8 cellular contexts compared by ENCODE assay signal in the genomic region with DNA sequence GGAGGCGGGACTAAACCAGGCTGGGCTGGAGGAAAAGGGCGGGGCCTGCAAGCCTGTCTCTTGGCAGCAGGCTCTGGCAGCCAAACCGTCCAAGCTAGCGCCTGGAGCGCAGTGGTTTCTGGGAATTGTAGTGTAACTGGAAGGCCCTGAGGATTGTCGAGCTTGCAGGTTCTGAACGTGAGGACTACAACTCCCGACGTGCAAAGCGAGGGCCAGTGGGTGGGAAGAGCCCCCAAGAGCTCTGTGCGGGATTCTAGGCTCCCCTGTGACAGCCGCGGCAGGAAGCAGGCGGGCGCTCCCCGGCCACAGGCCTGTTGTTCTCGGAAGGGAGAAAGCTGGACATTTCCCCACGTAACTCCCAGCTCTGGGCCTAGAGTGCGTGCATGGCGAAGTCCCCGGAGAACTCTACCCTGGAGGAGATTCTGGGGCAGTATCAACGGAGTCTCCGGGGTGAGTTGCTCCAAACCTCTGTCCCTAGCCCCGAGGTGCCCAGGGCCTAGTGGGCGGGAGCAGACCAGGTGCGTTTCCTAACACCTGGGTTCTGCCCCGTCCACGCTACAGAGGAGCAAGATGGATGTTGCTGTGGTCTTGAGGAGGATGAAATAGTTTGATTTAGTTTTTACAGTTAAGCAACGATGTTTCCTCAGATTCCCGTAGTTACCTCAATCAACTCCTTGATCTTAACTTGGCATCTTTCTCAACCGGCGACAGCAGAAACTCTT. TPM values are rescaled to one million over a fixed set of nuclear protein-coding genes. Genes with fewer than 3 reads are reported as not detected.
DNase-seq lines count a peak whose midpoint lies in the region; ATAC-seq and TF ChIP-seq lines count a peak whose summit lies in the region.

A gene (plus strand): TSS at position 251 of the 722 bp plus-strand sequence. CDS start 133 bp downstream, at position 384.

- H3K27me3 ChIP-seq in KMS-11 (ENCODE audit: insufficient read depth, low read depth), result no peaks in the 10 kb centered on the region
- no peaks in the 10 kb centered on the region for H3K27me3 ChIP-seq in Peyer's patch
- no peaks in the 10 kb centered on the region for H3K27me3 ChIP-seq in muscle layer of colon (ENCODE audit: control insufficient read depth in 1 of 2, insufficient read depth in 2 of 2, low read length in 2 of 2)

- H3K9ac ChIP-seq in KMS-11, result peak within 1 kb of the TSS; percentile 69
- H3K9ac ChIP-seq in muscle layer of colon (ENCODE audit: low read length), result peak within 1 kb of the TSS; percentile 94

- DNase-seq in DMS53 treated with DMSO at 0.1 percent for 48 hours (lab: John Stamatoyannopoulos, UW; ENCODE audit: unreplicated experiment), result peak; percentile 97
- peak; percentile 93 to 99 (median 96) for DNase-seq in Peyer's patch
- peak; percentile 91 to 95 for DNase-seq in activated T-cell treated with anti-CD3 and anti-CD28 coated beads, Interleukin-2, amount 50 U/mL, for 48 hours
- DNase-seq in stimulated activated CD8-positive, alpha-beta memory T cell treated with anti-CD3 and anti-CD28 coated beads, Interleukin-7, amount 100 ng/mL, for 24 hours (ENCODE audit: low read depth), result peak; percentile 89

- H3K27ac ChIP-seq in KMS-11 (peak within 1 kb of the TSS; percentile 78), Peyer's patch (peak within 1 kb of the TSS; percentile 93 to 97 (median 95)), muscle layer of colon (ENCODE audit: low read depth, low read length) (peak within 1 kb of the TSS; percentile 83)

- peak; percentile 56 to 71 for TF ChIP-seq POLR2A in Peyer's patch (IDR thresholded peaks at IDR 0.05)

- ATAC-seq in GM21737 (IDR thresholded peaks at IDR 0.05; ENCODE audit: unreplicated experiment) (peak; percentile 74), esophagus mucosa (peak; percentile 94)

- H3K4me1 ChIP-seq in KMS-11 (ENCODE audit: low read depth, poor library complexity, severe bottlenecking) (peaks cover 30% of the 10 kb centered on the region), Peyer's patch (peaks cover 0 to 23% (median 8%) of the 10 kb centered on the region in 4 donors), muscle layer of colon (ENCODE audit: insufficient read depth, low read length) (peaks cover 20% of the 10 kb centered on the region)

- peak within 1 kb of the TSS; percentile 86 for H2AFZ ChIP-seq in KMS-11 (ENCODE audit: low read depth)

- H3K79me2 ChIP-seq in KMS-11 (ENCODE audit: insufficient read depth, low read depth), result peaks cover 44% of the 10 kb centered on the region; the same call in 1 of the 2 replicates

- H3K4me3 ChIP-seq in KMS-11 (IDR thresholded peaks at IDR 0.05; ENCODE audit: insufficient read depth, low read depth, low read length) (peak within 1 kb of the TSS; percentile 78), Peyer's patch (peak within 1 kb of the TSS; percentile 83 to 89 (median 86)), muscle layer of colon (ENCODE audit: low read depth in 1 of 2, low read length in 2 of 2) (peak within 1 kb of the TSS; percentile 84 to 94)

- H3K36me3 ChIP-seq in KMS-11 (ENCODE audit: insufficient read depth) (no peaks in the 10 kb centered on the region), Peyer's patch (no peaks in the 10 kb centered on the region), muscle layer of colon (ENCODE audit: insufficient read depth, low read length) (no peaks in the 10 kb centered on the region)

- peak within 1 kb of the TSS; percentile 75 for H3K4me2 ChIP-seq in KMS-11

- H4K20me1 ChIP-seq in KMS-11 (ENCODE audit: insufficient read depth), result no peaks in the 10 kb centered on the region

- no peaks in the 10 kb centered on the region for H3K9me3 ChIP-seq in Peyer's patch
- H3K9me3 ChIP-seq in muscle layer of colon (ENCODE audit: low read length), result no peaks in the 10 kb centered on the region

- TF ChIP-seq CTCF in KMS-11 (conservative IDR thresholded peaks at IDR 0.05; ENCODE audit: low read depth, low read length), result no peak
- no peak for TF ChIP-seq CTCF in Peyer's patch (IDR thresholded peaks at IDR 0.05)

RNA-seq across cellular contexts. Expression of the gene that starts here (rescaled TPM):
- total RNA-seq in Peyer's patch, result 100 to 1,000 TPM in 1 of 4 donors, 10 to 100 TPM in 3; 30.3 to 131 (median 55.4) TPM
- total RNA-seq in esophagus mucosa, result 30.1 TPM

Comparison
In these comparisons a context has a peak if more than half of its experiments do, and no peak if none do; other contexts are left out.
1. Peak in every context shown above with its lines: DNase-seq, ATAC-seq, H3K4me3 ChIP-seq and H3K27ac ChIP-seq.